Comparison of ENCODE assay signal across 9 cellular contexts in genomic region chr6:6969761-6970223, GRCh38.
DNase-seq lines count a peak whose midpoint lies in the region; ATAC-seq lines count a peak whose summit lies in the region.
"Had no signal": no experiment of that assay in that cellular context is flagged by ENCODE, and none has a peak within 500 bp of the region (broad histone marks: within the 10 kb centered on the region; RNA-seq: fewer than 3 reads in every experiment).

No MANE protein-coding gene starts in this region.

- no peaks in the 10 kb centered on the region for H3K36me3 Mint-ChIP-seq in effector memory CD8-positive, alpha-beta T cell (ENCODE audit: insufficient read depth)

- H3K4me3 ChIP-seq in HUES48 (ENCODE audit: low read depth, low read length) = no peak overlapping the region
- no peak overlapping the region for H3K4me3 ChIP-seq in skin epidermis
- H3K4me3 ChIP-seq: thoracic aorta had no signal

- H3K4me3 Mint-ChIP-seq in effector memory CD8-positive, alpha-beta T cell = no peak overlapping the region

- H3K27ac Mint-ChIP-seq in effector memory CD8-positive, alpha-beta T cell = no peak overlapping the region

- no peak overlapping the region for H3K9ac ChIP-seq in HUES48 (ENCODE audit: low read depth, low read length)

- H3K27me3 Mint-ChIP-seq in effector memory CD8-positive, alpha-beta T cell = peaks cover 13 to 39% of the 10 kb centered on the region in 2 donors

- no peaks in the 10 kb centered on the region for H3K4me1 Mint-ChIP-seq in effector memory CD8-positive, alpha-beta T cell (ENCODE audit: low read depth in 2 of 2)

- H3K27me3 ChIP-seq in HUES48 (ENCODE audit: control insufficient read depth, insufficient read depth, low read length) = no peaks in the 10 kb centered on the region

- H3K9me3 Mint-ChIP-seq in effector memory CD8-positive, alpha-beta T cell = no peaks in the 10 kb centered on the region

- H3K27ac ChIP-seq in HUES48 (ENCODE audit: low read depth, low read length) (peak overlapping the region; percentile 5), skin epidermis (peak overlapping the region in 15 of 21 experiments; percentile 22 to 78 (median 45))
- H3K27ac ChIP-seq: thoracic aorta had no signal

- no peaks in the 10 kb centered on the region for H3K36me3 ChIP-seq in HUES48 (ENCODE audit: control insufficient read depth, insufficient read depth, low read length)
- H3K36me3 ChIP-seq: thoracic aorta had no signal

- DNase-seq in OCI-M2 (lab: John Stamatoyannopoulos, UW; ENCODE audit: unreplicated experiment) (peak; percentile 61), iPS-NIHi7 (ENCODE audit: extremely low spot score) (peak; percentile 58), EL (no peak), G401 (ENCODE audit: low spot score) (no peak)
- no peak for DNase-seq in effector memory CD8-positive, alpha-beta T cell

- no peaks in the 10 kb centered on the region for H3K9me3 ChIP-seq in HUES48 (ENCODE audit: control insufficient read depth, insufficient read depth, low read length)
- H3K9me3 ChIP-seq: thoracic aorta had no signal

- ATAC-seq in HG02885 (IDR thresholded peaks at IDR 0.05; ENCODE audit: poor library complexity, unreplicated experiment) = no peak
- ATAC-seq in effector memory CD8-positive, alpha-beta T cell (replicated peaks) = no peak

- H3K4me1 ChIP-seq in HUES48 (ENCODE audit: control insufficient read depth, insufficient read depth, low read length) = no peaks in the 10 kb centered on the region

- in situ Hi-C loops in G401 (cut with HindIII; ENCODE audit: low sequenced_read_pairs) = no loop called here

Comparison
In these comparisons a context has a peak if more than half of its experiments do, and no peak if none do; other contexts are left out.
1. DNase-seq: peak in OCI-M2 (single experiment) and iPS-NIHi7 (single experiment); none in EL (single experiment), G401 (single experiment) and effector memory CD8-positive, alpha-beta T cell (0 of 3).